In genomic region chr6:25324076-25324762, GRCh38 we compare ENCODE assay signal across 24 cellular contexts. TPM values are rescaled to one million over a fixed set of nuclear protein-coding genes. Genes with fewer than 3 reads are reported as not detected.
DNase-seq lines count a peak whose midpoint lies in the region; ATAC-seq and TF ChIP-seq lines count a peak whose summit lies in the region.
"Had no signal": no experiment of that assay in that cellular context is flagged by ENCODE, and none has a peak within 500 bp of the region (broad histone marks: within the 10 kb centered on the region; RNA-seq: fewer than 3 reads in every experiment).

No MANE protein-coding gene starts in this region.

- H3K27ac ChIP-seq in GM23248 = no peak overlapping the region
- peak overlapping the region; percentile 32 for H3K27ac ChIP-seq in subcutaneous abdominal adipose tissue (ENCODE audit: low read depth, low read length)
- H3K27ac ChIP-seq: HL-60, Peyer's patch, SJSA1 had no signal

- H3K27me3 Mint-ChIP-seq in WTC11 (ENCODE audit: low read depth) = no peaks in the 10 kb centered on the region
- H3K27me3 Mint-ChIP-seq: activated CD4-positive, alpha-beta T cell treated with anti-CD3 and anti-CD28 coated beads, Interleukin-2, amount 10 ng/mL, durations not matched to agents 7 days and 5 days; activated naive CD8-positive, alpha-beta T cell treated with anti-CD3 and anti-CD28 coated beads, Interleukin-2, amount 50 U/mL, for 24 hours; activated T-helper 17 cell treated with anti-CD3 and anti-CD28 coated beads, Interleukin-2, amount 50 U/mL, for 72 hours; stimulated activated naive B cell treated with anti-CD40 and anti-IgM and Interleukin-4, amounts not matched to agents 10 μg/mL and 1 μg/mL and 100 μg/mL, for 72 hours had no signal

- peak; percentile 27 for DNase-seq in GM23248
- DNase-seq in WTC11 (ENCODE audit: low spot score) = no peak
- no peak for DNase-seq in left colon
- DNase-seq: activated CD4-positive, alpha-beta T cell treated with anti-CD3 and anti-CD28 coated beads, Interleukin-2, amount 10 ng/mL, durations not matched to agents 7 days and 5 days; activated naive CD8-positive, alpha-beta T cell treated with anti-CD3 and anti-CD28 coated beads, Interleukin-2, amount 50 U/mL, for 24 hours; CD8-positive, alpha-beta memory T cell; dermis blood vessel endothelial cell; DMS53; midbrain; NCI-H1417; NCI-H2081 treated with DMSO at 0.1 percent for 48 hours; Peyer's patch; stimulated activated CD4-positive, alpha-beta T cell treated with anti-CD3 and anti-CD28 coated beads, Interleukin-2, amount 100 ng/mL, for 24 hours; stimulated activated naive B cell treated with anti-CD40 and anti-IgM and Interleukin-4, amounts not matched to agents 10 μg/mL and 1 μg/mL and 100 μg/mL, for 72 hours; T-helper 2 cell had no signal

- H3K9ac ChIP-seq in GM23248 (no peak overlapping the region), subcutaneous abdominal adipose tissue (ENCODE audit: low read length in 5 of 5) (no peak overlapping the region)

- intact Hi-C loops in left colon (cut with DNase I, micrococcal nuclease) = no loop called here

- no peaks in the 10 kb centered on the region for H3K36me3 ChIP-seq in GM23248 (ENCODE audit: low read depth)
- no peaks in the 10 kb centered on the region for H3K36me3 ChIP-seq in subcutaneous abdominal adipose tissue (ENCODE audit: control insufficient read depth in 5 of 5, insufficient read depth in 5 of 5, low read length in 5 of 5)
- H3K36me3 ChIP-seq: Peyer's patch, SJSA1, thoracic aorta had no signal

- no peak overlapping the region for H3K4me2 ChIP-seq in GM23248 (ENCODE audit: unreplicated experiment)

- H4K20me1 ChIP-seq in GM23248 (ENCODE audit: insufficient read depth) = no peaks in the 10 kb centered on the region

- H3K4me3 ChIP-seq in GM23248 = no peak overlapping the region
- no peak overlapping the region for H3K4me3 ChIP-seq in subcutaneous abdominal adipose tissue (ENCODE audit: low read depth in 1 of 5, low read length in 5 of 5)
- H3K4me3 ChIP-seq: Peyer's patch, SJSA1, thoracic aorta had no signal

- H3F3A ChIP-seq in GM23248 (ENCODE audit: insufficient read depth) = no peaks in the 10 kb centered on the region

- in situ Hi-C loops in GM23248 (cut with MboI) = no loop called here

- H3K79me2 ChIP-seq in GM23248 (ENCODE audit: insufficient read depth) = no peaks in the 10 kb centered on the region; the same call in 1 of the 2 replicates

- no peaks in the 10 kb centered on the region for H3K9me3 Mint-ChIP-seq in WTC11
- H3K9me3 Mint-ChIP-seq: activated CD4-positive, alpha-beta T cell treated with anti-CD3 and anti-CD28 coated beads, Interleukin-2, amount 10 ng/mL, durations not matched to agents 7 days and 5 days; activated naive CD8-positive, alpha-beta T cell treated with anti-CD3 and anti-CD28 coated beads, Interleukin-2, amount 50 U/mL, for 24 hours; activated T-helper 17 cell treated with anti-CD3 and anti-CD28 coated beads, Interleukin-2, amount 50 U/mL, for 72 hours; CD8-positive, alpha-beta memory T cell; stimulated activated naive B cell treated with anti-CD40 and anti-IgM and Interleukin-4, amounts not matched to agents 10 μg/mL and 1 μg/mL and 100 μg/mL, for 72 hours had no signal

- no peaks in the 10 kb centered on the region for H3K36me3 Mint-ChIP-seq in WTC11
- H3K36me3 Mint-ChIP-seq: CD8-positive, alpha-beta memory T cell; stimulated activated naive B cell treated with anti-CD40 and anti-IgM and Interleukin-4, amounts not matched to agents 10 μg/mL and 1 μg/mL and 100 μg/mL, for 72 hours had no signal

- H3K9me2 ChIP-seq in GM23248 (ENCODE audit: insufficient read depth) = no peaks in the 10 kb centered on the region

- H3K4me1 ChIP-seq in GM23248 (ENCODE audit: insufficient read depth) (peaks cover 8% of the 10 kb centered on the region; the same call in 1 of the 2 replicates), subcutaneous abdominal adipose tissue (ENCODE audit: control insufficient read depth in 5 of 5, insufficient read depth in 5 of 5, low read length in 5 of 5) (peaks cover 0 to 22% (median 8%) of the 10 kb centered on the region in 5 donors)

- TF ChIP-seq CTCF in WTC11 (IDR thresholded peaks at IDR 0.05) = no peak

- WGBS in GM23248 (ENCODE audit: low coverage in 1 of 2, low lambda C conversion rate in 2 of 2, missing lambda C conversion rate in 2 of 2), 2 experiments = 85 to 86% methylated on average over 1 of the region's 1 CpG

- no peak overlapping the region for H3K4me3 Mint-ChIP-seq in WTC11
- H3K4me3 Mint-ChIP-seq: activated CD4-positive, alpha-beta T cell treated with anti-CD3 and anti-CD28 coated beads, Interleukin-2, amount 10 ng/mL, durations not matched to agents 7 days and 5 days; activated naive CD8-positive, alpha-beta T cell treated with anti-CD3 and anti-CD28 coated beads, Interleukin-2, amount 50 U/mL, for 24 hours; activated T-helper 17 cell treated with anti-CD3 and anti-CD28 coated beads, Interleukin-2, amount 50 U/mL, for 72 hours; CD8-positive, alpha-beta memory T cell; stimulated activated naive B cell treated with anti-CD40 and anti-IgM and Interleukin-4, amounts not matched to agents 10 μg/mL and 1 μg/mL and 100 μg/mL, for 72 hours had no signal

- peak overlapping the region; percentile 38; the same call in 1 of the 2 replicates for H3K27ac Mint-ChIP-seq in WTC11
- H3K27ac Mint-ChIP-seq: activated CD4-positive, alpha-beta T cell treated with anti-CD3 and anti-CD28 coated beads, Interleukin-2, amount 10 ng/mL, durations not matched to agents 7 days and 5 days; activated naive CD8-positive, alpha-beta T cell treated with anti-CD3 and anti-CD28 coated beads, Interleukin-2, amount 50 U/mL, for 24 hours; activated T-helper 17 cell treated with anti-CD3 and anti-CD28 coated beads, Interleukin-2, amount 50 U/mL, for 72 hours; CD8-positive, alpha-beta memory T cell; stimulated activated naive B cell treated with anti-CD40 and anti-IgM and Interleukin-4, amounts not matched to agents 10 μg/mL and 1 μg/mL and 100 μg/mL, for 72 hours had no signal

- peaks cover 32% of the 10 kb centered on the region for H3K4me1 Mint-ChIP-seq in WTC11
- H3K4me1 Mint-ChIP-seq: activated CD4-positive, alpha-beta T cell treated with anti-CD3 and anti-CD28 coated beads, Interleukin-2, amount 10 ng/mL, durations not matched to agents 7 days and 5 days; activated naive CD8-positive, alpha-beta T cell treated with anti-CD3 and anti-CD28 coated beads, Interleukin-2, amount 50 U/mL, for 24 hours; activated T-helper 17 cell treated with anti-CD3 and anti-CD28 coated beads, Interleukin-2, amount 50 U/mL, for 72 hours; CD8-positive, alpha-beta memory T cell had no signal

- no peak overlapping the region for H2AFZ ChIP-seq in GM23248

- ATAC-seq in WTC11 (no peak), left colon (peak; percentile 43), HG03139 (IDR thresholded peaks at IDR 0.05; ENCODE audit: unreplicated experiment) (no peak), GM19395 (IDR thresholded peaks at IDR 0.05; ENCODE audit: unreplicated experiment) (no peak), GM18907 (IDR thresholded peaks at IDR 0.05; ENCODE audit: unreplicated experiment) (no peak)
- ATAC-seq: activated naive CD8-positive, alpha-beta T cell treated with anti-CD3 and anti-CD28 coated beads, Interleukin-2, amount 50 U/mL, for 24 hours; activated T-helper 17 cell treated with anti-CD3 and anti-CD28 coated beads, Interleukin-2, amount 50 U/mL, for 72 hours; left lobe of liver; stimulated activated naive B cell treated with anti-CD40 and anti-IgM and Interleukin-4, amounts not matched to agents 10 μg/mL and 1 μg/mL and 100 μg/mL, for 72 hours had no signal

- CTCF ChIA-PET in WTC11 (lab: Charles Lee) = interaction anchor here (1.3 to 1.9 kb wide), 3 partner anchors 46 to 101 kb away, joined by 3 to 5 read pairs (median 5); no protein-coding TSS in a partner anchor

- POLR2A ChIA-PET in WTC11 (lab: Charles Lee) = no interaction called here

- H3K9me3 ChIP-seq in GM23248 (ENCODE audit: low read depth) = no peaks in the 10 kb centered on the region
- H3K9me3 ChIP-seq in subcutaneous abdominal adipose tissue (ENCODE audit: control insufficient read depth in 5 of 5, low read length in 5 of 5) = no peaks in the 10 kb centered on the region
- H3K9me3 ChIP-seq: Peyer's patch, SJSA1, thoracic aorta had no signal

- H3K27me3 ChIP-seq in GM23248 (replicated peaks; ENCODE audit: insufficient read depth) (no peaks in the 10 kb centered on the region), subcutaneous abdominal adipose tissue (ENCODE audit: control insufficient read depth in 5 of 5, insufficient read depth in 4 of 5, low read length in 5 of 5) (no peaks in the 10 kb centered on the region)
- H3K27me3 ChIP-seq: Peyer's patch, SJSA1 had no signal

TF ChIP-seq in WTC11, 78 proteins besides CTCF, POLR2A, EP300 and RAD21 (continues in another document):
- TF ChIP-seq FOXP1 (CRISPR knock-in tag; IDR thresholded peaks at IDR 0.05; ENCODE audit: borderline replicate concordance) = no peak
- no peak for TF ChIP-seq FOXJ3 (CRISPR knock-in tag; IDR thresholded peaks at IDR 0.05; ENCODE audit: borderline replicate concordance)
- TF ChIP-seq ZBTB21 (CRISPR knock-in tag; IDR thresholded peaks at IDR 0.05; ENCODE audit: borderline replicate concordance) = no peak
- no peak for TF ChIP-seq GRHL2 (CRISPR knock-in tag; IDR thresholded peaks at IDR 0.05; ENCODE audit: insufficient replicate concordance, severe bottlenecking)
- TF ChIP-seq CBFB (CRISPR knock-in tag; IDR thresholded peaks at IDR 0.05; ENCODE audit: low read depth) = no peak
- no peak for TF ChIP-seq CREB1 (CRISPR knock-in tag; IDR thresholded peaks at IDR 0.05)
- TF ChIP-seq FOXK1 (CRISPR knock-in tag; IDR thresholded peaks at IDR 0.05) = no peak
- TF ChIP-seq ZNF317 (CRISPR knock-in tag; IDR thresholded peaks at IDR 0.05; ENCODE audit: borderline replicate concordance, low read depth) = no peak
- TF ChIP-seq NR2C2 (CRISPR knock-in tag; IDR thresholded peaks at IDR 0.05) = no peak

RNA-seq across cellular contexts. Expression of gene CARMIL1, which starts 45.0 kb away (rescaled TPM):
- 6.3 and 10.9 TPM in 2 replicates for total RNA-seq in GM23248 (2014; rRNA removed; shearing (Covaris generic))
- 11.0 and 11.9 TPM in 2 replicates for polyA plus RNA-seq in GM23248 (2016; fragmentation: Nextera tagmentation; extraction: Ambion mirVana)
- total RNA-seq in WTC11 (2021) (35.1 to 37.6 TPM (median 36.2 TPM) in 3 replicates), left colon (10 to 100 TPM; 56.3 to 58.7 TPM)
- polyA plus RNA-seq: CD8-positive, alpha-beta memory T cell had no signal
